In the genomic region with DNA sequence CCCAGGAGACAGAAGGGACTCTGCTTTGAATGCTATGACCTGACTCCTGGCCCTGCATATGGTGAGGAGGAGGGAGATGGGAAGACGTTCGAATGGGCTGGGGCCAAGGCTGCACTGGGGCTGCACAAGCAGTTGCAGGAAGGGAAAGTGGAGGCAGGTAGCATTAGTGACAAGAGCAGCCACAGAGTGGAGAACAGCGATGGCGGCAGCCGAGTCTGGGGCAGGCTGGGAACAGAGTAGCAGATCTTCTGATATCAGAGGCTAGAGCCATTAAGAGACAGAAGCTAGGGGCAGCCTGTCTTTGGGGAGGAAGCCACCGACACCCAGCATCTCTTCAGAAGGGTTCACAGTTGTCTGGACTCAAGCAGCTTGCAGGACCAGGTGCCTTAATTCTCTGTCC, we compare ENCODE assay signal across 29 cellular contexts. TPM values are rescaled to one million over a fixed set of nuclear protein-coding genes. Genes with fewer than 3 reads are reported as not detected.
DNase-seq lines count a peak whose midpoint lies in the region; ATAC-seq and TF ChIP-seq lines count a peak whose summit lies in the region.
"Had no signal": no experiment of that assay in that cellular context is flagged by ENCODE, and none has a peak within 500 bp of the region (broad histone marks: within the 10 kb centered on the region; RNA-seq: fewer than 3 reads in every experiment).

No MANE protein-coding gene starts in this region.

- BruUV-seq in A673 (replicated peaks; lab: Mats Ljungman, UMichigan) = no TSS peak

- peaks cover 15 to 21% of the 10 kb centered on the region in 2 donors for H3K4me1 Mint-ChIP-seq in immature natural killer cell
- peaks cover 28% of the 10 kb centered on the region for H3K4me1 Mint-ChIP-seq in stimulated activated memory B cell treated with anti-CD40 and anti-IgM and Interleukin-4, amounts not matched to agents 10 μg/mL and 1 μg/mL and 100 μg/mL, for 72 hours

- TF ChIP-seq CTCF in RWPE2 (IDR thresholded peaks at IDR 0.05; ENCODE audit: poor library complexity, severe bottlenecking) (no peak), A673 (conservative IDR thresholded peaks at IDR 0.05; ENCODE audit: low read depth, low read length) (no peak)

- no peak overlapping the region for H3K27ac ChIP-seq in RWPE2 (ENCODE audit: poor library complexity, severe bottlenecking)
- H3K27ac ChIP-seq in A673 (ENCODE audit: low read depth, low read length, poor library complexity, severe bottlenecking) = no peak overlapping the region
- H3K27ac ChIP-seq: breast epithelium, colonic mucosa, esophagus squamous epithelium, gastrocnemius medialis, HL-60, neutrophil, Peyer's patch, prostate gland, tibial nerve had no signal

- H3K27me3 Mint-ChIP-seq in immature natural killer cell (ENCODE audit: low read depth in 3 of 3) = peaks cover 2 to 8% (median 6%) of the 10 kb centered on the region in 3 donors
- no peaks in the 10 kb centered on the region for H3K27me3 Mint-ChIP-seq in stimulated activated memory B cell treated with anti-CD40 and anti-IgM and Interleukin-4, amounts not matched to agents 10 μg/mL and 1 μg/mL and 100 μg/mL, for 72 hours

- peaks cover 17 to 45% (median 26%) of the 10 kb centered on the region in 3 donors for H3K36me3 Mint-ChIP-seq in immature natural killer cell
- peaks cover 55% of the 10 kb centered on the region for H3K36me3 Mint-ChIP-seq in stimulated activated memory B cell treated with anti-CD40 and anti-IgM and Interleukin-4, amounts not matched to agents 10 μg/mL and 1 μg/mL and 100 μg/mL, for 72 hours

- H3K9me3 Mint-ChIP-seq in immature natural killer cell = peaks cover 0 to 2% (median 0%) of the 10 kb centered on the region in 6 donors
- H3K9me3 Mint-ChIP-seq in stimulated activated memory B cell treated with anti-CD40 and anti-IgM and Interleukin-4, amounts not matched to agents 10 μg/mL and 1 μg/mL and 100 μg/mL, for 72 hours = peaks cover 8% of the 10 kb centered on the region

- peak; percentile 49 for DNase-seq in activated CD8-positive, alpha-beta memory T cell treated with anti-CD3 and anti-CD28 coated beads for 24 hours
- no peak for DNase-seq in activated CD8-positive, alpha-beta memory T cell treated with anti-CD3 and anti-CD28 coated beads, Interleukin-2, amount 50 U/mL, for 4 hours
- DNase-seq in RWPE2 (ENCODE audit: low spot score) (no peak), immature natural killer cell (no peak), germinal center (ENCODE audit: low spot score) (no peak), A673 (ENCODE audit: low spot score) (no peak)
- DNase-seq: activated gamma-delta T cell, amygdala, Calu3, colonic mucosa, DND-41, esophagus squamous epithelium, gastrocnemius medialis, hippocampal formation, NCI-H1048, NCI-H1694 treated with DMSO at 0.1 percent for 48 hours, NCI-H2171, NCI-H526, Peyer's patch, T-helper 1 cell had no signal

- H3K36me3 ChIP-seq in RWPE2 (ENCODE audit: low read depth) = peaks cover 8% of the 10 kb centered on the region
- peaks cover 4% of the 10 kb centered on the region for H3K36me3 ChIP-seq in A673 (ENCODE audit: insufficient read depth, low read length, poor library complexity, severe bottlenecking)
- H3K36me3 ChIP-seq: breast epithelium, colonic mucosa, neutrophil, prostate gland had no signal

- peaks cover 4% of the 10 kb centered on the region for H3K9me3 ChIP-seq in RWPE2 (ENCODE audit: severe bottlenecking)
- peaks cover 4% of the 10 kb centered on the region for H3K9me3 ChIP-seq in A673 (ENCODE audit: low read depth, low read length, poor library complexity, severe bottlenecking)
- H3K9me3 ChIP-seq: breast epithelium, colonic mucosa, esophagus squamous epithelium, gastrocnemius medialis, Peyer's patch, prostate gland had no signal

- H3K27me3 ChIP-seq in RWPE2 (ENCODE audit: insufficient read depth, poor library complexity, severe bottlenecking) (no peaks in the 10 kb centered on the region), A673 (replicated peaks; ENCODE audit: insufficient read depth, low read depth, low read length, poor library complexity) (no peaks in the 10 kb centered on the region)
- H3K27me3 ChIP-seq: breast epithelium, colonic mucosa, esophagus squamous epithelium, gastrocnemius medialis, neutrophil, Peyer's patch, tibial nerve had no signal

- H3K4me3 ChIP-seq in RWPE2 (ENCODE audit: severe bottlenecking) = no peak overlapping the region
- H3K4me3 ChIP-seq in A673 (ENCODE audit: low read depth, low read length, poor library complexity, severe bottlenecking) = no peak overlapping the region
- H3K4me3 ChIP-seq: breast epithelium, colonic mucosa, esophagus squamous epithelium, gastrocnemius medialis, GM12878, Peyer's patch, prostate gland, tibial nerve had no signal

- peak overlapping the region in 1 of 5 donors; percentile 5 for H3K4me3 Mint-ChIP-seq in immature natural killer cell
- no peak overlapping the region for H3K4me3 Mint-ChIP-seq in stimulated activated memory B cell treated with anti-CD40 and anti-IgM and Interleukin-4, amounts not matched to agents 10 μg/mL and 1 μg/mL and 100 μg/mL, for 72 hours

- ATAC-seq in RWPE2 (ENCODE audit: low read depth) (peak; percentile 14; the same call in 1 of the 3 replicates), HG03354 (IDR thresholded peaks at IDR 0.05; ENCODE audit: poor library complexity, severe bottlenecking, unreplicated experiment) (no peak)
- ATAC-seq in stimulated activated memory B cell treated with anti-CD40 and anti-IgM and Interleukin-4, amounts not matched to agents 10 μg/mL and 1 μg/mL and 100 μg/mL, for 72 hours = no peak
- ATAC-seq: gastrocnemius medialis, GM12878, HepG2 had no signal

- peak overlapping the region; percentile 66 to 86 (median 76) for H3K27ac Mint-ChIP-seq in immature natural killer cell
- peak overlapping the region; percentile 38 for H3K27ac Mint-ChIP-seq in stimulated activated memory B cell treated with anti-CD40 and anti-IgM and Interleukin-4, amounts not matched to agents 10 μg/mL and 1 μg/mL and 100 μg/mL, for 72 hours

- POLR2A ChIA-PET in A673 (lab: Charles Lee; ENCODE audit: low non-redundant PET) = no interaction called here

- H3K4me1 ChIP-seq in RWPE2 (ENCODE audit: insufficient read depth, poor library complexity, severe bottlenecking) (no peaks in the 10 kb centered on the region), A673 (ENCODE audit: insufficient read depth, low read length, poor library complexity, severe bottlenecking) (no peaks in the 10 kb centered on the region)
- H3K4me1 ChIP-seq: breast epithelium, colonic mucosa, esophagus squamous epithelium, gastrocnemius medialis, Peyer's patch, prostate gland, tibial nerve had no signal

- CTCF ChIA-PET in A673 (lab: Charles Lee) = no interaction called here

- intact Hi-C loops in A673 (cut with micrococcal nuclease; ENCODE audit: unreplicated experiment) = no loop called here

RNA-seq across cellular contexts. Expression of a gene that starts 50.1 kb away (rescaled TPM):
- polyA plus RNA-seq in immature natural killer cell = 10 to 100 TPM; 15.0 to 20.9 (median 19.9) TPM
- total RNA-seq in A673 (2021) = 25.3 and 27.1 TPM in 2 replicates
